Comparison of ENCODE assay signal across 12 cellular contexts in genomic region chr20:63859166-63859699, GRCh38. TPM values are rescaled to one million over a fixed set of nuclear protein-coding genes. Genes with fewer than 3 reads are reported as not detected.
DNase-seq lines count a peak whose midpoint lies in the region; ATAC-seq and TF ChIP-seq lines count a peak whose summit lies in the region.
"Had no signal": no experiment of that assay in that cellular context is flagged by ENCODE, and none has a peak within 500 bp of the region (broad histone marks: within the 10 kb centered on the region; RNA-seq: fewer than 3 reads in every experiment).

No MANE protein-coding gene starts in this region.

- TF ChIP-seq CTCF in left ventricle myocardium inferior (IDR thresholded peaks at IDR 0.05; ENCODE audit: borderline replicate concordance) (no peak), upper lobe of left lung (IDR thresholded peaks at IDR 0.05) (peak in 1 of 6 experiments; percentile 3)

- peak overlapping the region in 4 of 6 donors; percentile 49 to 76 (median 63) for H3K27ac Mint-ChIP-seq in naive B cell
- no peak overlapping the region for H3K27ac Mint-ChIP-seq in activated T-helper 17 cell treated with anti-CD3 and anti-CD28 coated beads, Interleukin-2, amount 50 U/mL, for 72 hours

- H3K27me3 ChIP-seq in left ventricle myocardium inferior (ENCODE audit: low read depth) (no peaks in the 10 kb centered on the region), upper lobe of left lung (peaks cover 0 to 5% (median 0%) of the 10 kb centered on the region in 4 donors)

- H3K36me3 Mint-ChIP-seq in naive B cell = no peaks in the 10 kb centered on the region
- H3K36me3 Mint-ChIP-seq in activated T-helper 17 cell treated with anti-CD3 and anti-CD28 coated beads, Interleukin-2, amount 50 U/mL, for 72 hours (ENCODE audit: low read depth) = peaks cover 20% of the 10 kb centered on the region

- no peak overlapping the region for H3K4me3 ChIP-seq in left ventricle myocardium inferior
- H3K4me3 ChIP-seq in upper lobe of left lung = no peak overlapping the region

- H3K27me3 Mint-ChIP-seq in naive B cell = no peaks in the 10 kb centered on the region
- H3K27me3 Mint-ChIP-seq in activated T-helper 17 cell treated with anti-CD3 and anti-CD28 coated beads, Interleukin-2, amount 50 U/mL, for 72 hours = no peaks in the 10 kb centered on the region

- intact Hi-C loops in left ventricle myocardium inferior (cut with micrococcal nuclease) (no loop called here), left cardiac atrium (cut with DNase I) (loop anchor here in 1 of 2 donors (5.0 kb wide), 1 partner anchor 37 kb away; no protein-coding TSS in a partner anchor)

- H3K36me3 ChIP-seq in left ventricle myocardium inferior (peaks cover 13% of the 10 kb centered on the region), upper lobe of left lung (peaks cover 0 to 19% (median 13%) of the 10 kb centered on the region in 4 donors)

- ATAC-seq in left cardiac atrium (no peak), naive B cell (ENCODE audit: low read depth in 2 of 2) (no peak), upper lobe of left lung (ENCODE audit: low FRiP score in 2 of 2) (no peak)
- ATAC-seq in activated T-helper 17 cell treated with anti-CD3 and anti-CD28 coated beads, Interleukin-2, amount 50 U/mL, for 72 hours (replicated peaks) = no peak

- H3K4me1 Mint-ChIP-seq in naive B cell = peaks cover 34 to 53% (median 53%) of the 10 kb centered on the region in 3 donors
- peaks cover 12% of the 10 kb centered on the region for H3K4me1 Mint-ChIP-seq in activated T-helper 17 cell treated with anti-CD3 and anti-CD28 coated beads, Interleukin-2, amount 50 U/mL, for 72 hours

- 45 to 50% methylated on average over 2 to 7 of the region's 7 CpGs for WGBS in upper lobe of left lung, 2 donors

- DNase-seq in left ventricle myocardium inferior (no peak), left cardiac atrium (no peak), caudate nucleus (lab: John Stamatoyannopoulos, UW) (no peak), naive B cell (no peak), upper lobe of left lung (no peak), NCI-H187 treated with DMSO at 0.1 percent for 48 hours (lab: John Stamatoyannopoulos, UW) (no peak)
- no peak for DNase-seq in activated naive CD4-positive, alpha-beta T cell treated with anti-CD3 and anti-CD28 coated beads, Interleukin-2, amount 50 U/mL, for 16 hours
- DNase-seq: foreskin melanocyte had no signal

- H3K4me3 Mint-ChIP-seq in naive B cell = peak overlapping the region in 7 of 8 donors; percentile 61 to 82 (median 75)
- H3K4me3 Mint-ChIP-seq in activated T-helper 17 cell treated with anti-CD3 and anti-CD28 coated beads, Interleukin-2, amount 50 U/mL, for 72 hours = no peak overlapping the region

- H3K9me3 ChIP-seq in left ventricle myocardium inferior (replicated peaks) = no peaks in the 10 kb centered on the region
- H3K9me3 ChIP-seq in upper lobe of left lung = no peaks in the 10 kb centered on the region

- no peaks in the 10 kb centered on the region for H3K9me3 Mint-ChIP-seq in naive B cell
- no peaks in the 10 kb centered on the region for H3K9me3 Mint-ChIP-seq in activated T-helper 17 cell treated with anti-CD3 and anti-CD28 coated beads, Interleukin-2, amount 50 U/mL, for 72 hours

- peak overlapping the region; percentile 96 for H3K27ac ChIP-seq in left ventricle myocardium inferior (replicated peaks)
- H3K27ac ChIP-seq in caudate nucleus (ENCODE audit: low read depth, low read length) = peak overlapping the region; percentile 54
- peak overlapping the region; percentile 42 to 80 (median 66) for H3K27ac ChIP-seq in upper lobe of left lung

- H3K4me1 ChIP-seq in left ventricle myocardium inferior (peaks cover 74% of the 10 kb centered on the region), upper lobe of left lung (peaks cover 51 to 83% (median 59%) of the 10 kb centered on the region in 4 donors)

- no peak for TF ChIP-seq POLR2A in upper lobe of left lung (IDR thresholded peaks at IDR 0.05)

- no peak for TF ChIP-seq EP300 in upper lobe of left lung (IDR thresholded peaks at IDR 0.05)

RNA-seq across cellular contexts. Expression of gene ABHD16B, which starts 2.1 kb away (rescaled TPM):
- total RNA-seq in left ventricle myocardium inferior = not detected
- not detected for total RNA-seq in left cardiac atrium
- 1 to 10 TPM in 1 of 6 donors, not detected in 5; 1.1 TPM for polyA plus RNA-seq in naive B cell (ENCODE audit: low read depth in 6 of 6)
- under 1 TPM in 1 of 6 donors, not detected in 5; 0.23 TPM for total RNA-seq in upper lobe of left lung
- total RNA-seq in activated T-helper 17 cell treated with anti-CD3 and anti-CD28 coated beads, Interleukin-2, amount 50 U/mL, for 72 hours = under 1 TPM in 1 of 2 donors, not detected in 1; 0.19 TPM
- total RNA-seq: cerebellum, HT1080, temporal lobe had no signal

RNA-seq across cellular contexts. Expression of gene TPD52L2, which starts 5.8 kb away (rescaled TPM):
- 72.0 TPM for total RNA-seq in left ventricle myocardium inferior
- 10 to 100 TPM; 67.5 to 68.7 TPM for total RNA-seq in left cardiac atrium
- 100 to 1,000 TPM in 1 of 6 donors, 10 to 100 TPM in 5; 61.1 to 105 (median 79.9) TPM for polyA plus RNA-seq in naive B cell (ENCODE audit: low read depth in 6 of 6)
- 100 to 1,000 TPM in 1 of 6 donors, 10 to 100 TPM in 5; 64.2 to 103 (median 79.4) TPM for total RNA-seq in upper lobe of left lung
- total RNA-seq in activated T-helper 17 cell treated with anti-CD3 and anti-CD28 coated beads, Interleukin-2, amount 50 U/mL, for 72 hours = 10 to 100 TPM; 54.8 to 92.9 TPM

RNA-seq across cellular contexts. Expression of gene ZBTB46, which starts 28.2 kb away (rescaled TPM):
- total RNA-seq in left ventricle myocardium inferior = 13.6 TPM
- 10 to 100 TPM; 12.7 to 17.0 TPM for total RNA-seq in left cardiac atrium
- under 1 TPM in 1 of 6 donors, not detected in 5; 0.15 TPM for polyA plus RNA-seq in naive B cell (ENCODE audit: low read depth in 6 of 6)
- 10 to 100 TPM in 4 of 6 donors, 1 to 10 TPM in 2; 7.6 to 25.3 (median 11.6) TPM for total RNA-seq in upper lobe of left lung
- total RNA-seq in activated T-helper 17 cell treated with anti-CD3 and anti-CD28 coated beads, Interleukin-2, amount 50 U/mL, for 72 hours = 1 to 10 TPM in 1 of 2 donors, under 1 TPM in 1; 0.54 to 6.2 TPM

RNA-seq across cellular contexts. Expression of gene DNAJC5, which starts 35.7 kb away (rescaled TPM):
- total RNA-seq in left ventricle myocardium inferior (42.8 TPM), left cardiac atrium (10 to 100 TPM; 41.9 to 53.4 TPM), upper lobe of left lung (10 to 100 TPM; 44.6 to 66.0 (median 60.7) TPM)
- polyA plus RNA-seq in naive B cell (ENCODE audit: low read depth in 6 of 6) = 1 to 10 TPM in 5 of 6 donors, under 1 TPM in 1; 0.23 to 4.2 (median 3.3) TPM
- 10 to 100 TPM; 46.8 to 53.4 TPM for total RNA-seq in activated T-helper 17 cell treated with anti-CD3 and anti-CD28 coated beads, Interleukin-2, amount 50 U/mL, for 72 hours
